In the genomic region with DNA sequence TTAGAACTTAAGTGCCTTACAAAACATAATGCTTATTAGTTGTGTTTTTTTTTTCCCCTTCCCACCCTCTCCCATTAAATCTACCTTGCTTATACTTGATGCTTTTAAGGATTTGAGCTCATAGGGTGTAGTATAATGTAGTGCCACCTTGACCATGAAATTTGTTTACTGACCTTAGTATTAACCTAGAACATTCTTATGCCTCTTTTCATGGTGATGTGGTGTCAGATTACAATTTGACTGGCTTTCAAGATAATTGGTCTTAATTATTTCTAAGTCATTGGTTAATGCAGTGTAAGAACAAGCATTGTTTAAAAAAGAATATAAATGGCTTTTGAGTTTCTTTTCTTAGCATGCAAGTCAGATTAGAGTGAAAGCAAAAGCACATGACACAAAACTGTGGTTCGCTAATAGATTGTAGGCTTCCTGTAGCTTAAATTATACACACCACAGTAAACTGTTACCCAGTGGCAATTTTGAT, we compare ENCODE assay signal across 8 cellular contexts.
DNase-seq lines count a peak whose midpoint lies in the region; ATAC-seq, FAIRE-seq and TF ChIP-seq lines count a peak whose summit lies in the region.

No MANE protein-coding gene starts in this region.

- H3K36me3 ChIP-seq in vagina = no peaks in the 10 kb centered on the region

- ATAC-seq in HG02642 (IDR thresholded peaks at IDR 0.05; ENCODE audit: poor library complexity, unreplicated experiment) (peak; percentile 68), esophagus mucosa (peak; percentile 22)

- no peak for FAIRE-seq in urothelium cell line (lab: Jason Lieb, UNC)

- DNase-seq in NCI-H82 (lab: John Stamatoyannopoulos, UW) = peak; percentile 50
- DNase-seq in NCI-H82 treated with DMSO at 0.1 percent for 48 hours (lab: John Stamatoyannopoulos, UW; ENCODE audit: unreplicated experiment) = no peak
- peak; percentile 22 for DNase-seq in NCI-H1417 treated with DMSO at 0.1 percent for 48 hours (lab: John Stamatoyannopoulos, UW)
- no peak for DNase-seq in vagina (ENCODE audit: extremely low spot score in 2 of 2)
- DNase-seq in urothelium cell line (ENCODE audit: low spot score) = no peak
- DNase-seq in NCI-H187 treated with DMSO at 0.1 percent for 48 hours (lab: John Stamatoyannopoulos, UW) = no peak

- peak overlapping the region; percentile 57 for H3K27ac ChIP-seq in vagina

- no peaks in the 10 kb centered on the region for H3K9me3 ChIP-seq in vagina

- H3K4me1 ChIP-seq in vagina = peaks cover 52% of the 10 kb centered on the region

- TF ChIP-seq POLR2A in vagina (IDR thresholded peaks at IDR 0.05) = no peak

- no peaks in the 10 kb centered on the region for H3K27me3 ChIP-seq in vagina

- H3K4me3 ChIP-seq in vagina = no peak overlapping the region

- no peak for TF ChIP-seq CTCF in vagina (IDR thresholded peaks at IDR 0.05)

- intact Hi-C loops in vagina (cut with DNase I) = no loop called here

Comparison
In these comparisons a context has a peak if more than half of its experiments do, and no peak if none do; other contexts are left out.
1. DNase-seq: peak in NCI-H82 (single experiment) and NCI-H1417 treated with DMSO at 0.1 percent for 48 hours (single experiment); none in NCI-H82 treated with DMSO at 0.1 percent for 48 hours (single experiment), vagina (0 of 2), urothelium cell line (single experiment) and NCI-H187 treated with DMSO at 0.1 percent for 48 hours (single experiment).